In the genomic region with DNA sequence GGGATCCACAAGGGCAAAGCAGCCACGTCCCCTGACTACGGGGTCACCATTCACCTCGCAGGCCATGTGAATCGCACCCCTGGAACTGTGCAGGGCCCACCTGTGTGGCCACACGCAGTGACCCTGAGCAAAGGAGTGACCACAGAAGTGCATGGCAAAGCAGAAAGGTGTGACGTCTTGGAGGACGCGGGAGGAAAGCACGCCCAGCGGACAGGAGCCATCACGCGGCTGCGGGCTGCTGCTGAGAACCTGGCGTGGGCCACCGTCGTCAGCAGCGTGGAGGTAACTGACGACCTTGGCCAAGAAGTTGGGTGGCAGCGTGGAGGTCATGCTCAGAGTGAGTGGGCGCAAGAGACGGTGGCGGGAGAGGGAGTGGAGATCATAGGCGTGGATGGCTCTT, we compare ENCODE assay signal across 7 cellular contexts.
"Had no signal": no experiment of that assay in that cellular context is flagged by ENCODE, and none has a peak within 500 bp of the region (broad histone marks: within the 10 kb centered on the region; RNA-seq: fewer than 3 reads in every experiment).

No MANE protein-coding gene starts in this region.

- H3K4me1 Mint-ChIP-seq: GM23338, IgD-negative memory B cell had no signal

- H3K27ac ChIP-seq: HL-60 had no signal

- H3K4me3 ChIP-seq: GM23338 had no signal

- ATAC-seq: GM23338, HepG2 had no signal

- H2AFZ ChIP-seq: GM23338 had no signal

- H3K4me2 ChIP-seq: GM23338 had no signal

- DNase-seq: H9, HCEC 1CT, KG1 had no signal

- H3K27me3 Mint-ChIP-seq: IgD-negative memory B cell had no signal

- H3K4me3 Mint-ChIP-seq: GM23338, H9, IgD-negative memory B cell had no signal

- H3K9me3 Mint-ChIP-seq: H9 had no signal

- H3K27ac Mint-ChIP-seq: GM23338 had no signal

- FAIRE-seq: HepG2 had no signal
